ENCODE assay signal across 8 cellular contexts in genomic region chr12:57547366-57548315, GRCh38. TPM values are rescaled to one million over a fixed set of nuclear protein-coding genes. Genes with fewer than 3 reads are reported as not detected.
A peak's percentile ranks its signal among the peaks of the same experiment; 100 is the strongest.
DNase-seq lines count a peak whose midpoint lies in the region; ATAC-seq, FAIRE-seq and TF ChIP-seq lines count a peak whose summit lies in the region.

No MANE protein-coding gene starts in this region.

- intact Hi-C loops in HepG2 (cut with micrococcal nuclease; ENCODE audit: unreplicated experiment) = loop anchor here (1.0 kb wide), 1 partner anchor 25 kb away; the partner anchor contains the start of gene MBD6

- TF ChIP-seq EP300 in HepG2 (IDR thresholded peaks at IDR 0.05; ENCODE audit: low read depth in 2 of 2, low read length in 2 of 2) = no peak
- no peak for TF ChIP-seq EP300 in HepG2 (CRISPR knock-in tag; IDR thresholded peaks at IDR 0.05; ENCODE audit: borderline replicate concordance)

- TF ChIP-seq RAD21 in HepG2 (CRISPR knock-in tag; IDR thresholded peaks at IDR 0.05) = no peak

- POLR2A ChIA-PET in HepG2 (lab: Yijun Ruan, JAX) = interaction anchor here (0.6 to 2.7 kb wide), 15 partner anchors 11 to 188 kb away, joined by 3 to 35 read pairs (median 4); partner anchors contain the start of genes ARHGEF25, B4GALNT1, DDIT3 and INHBE

- H3K9me3 Mint-ChIP-seq in activated T-cell treated with anti-CD3 and anti-CD28 coated beads, Interleukin-2, amount 50 U/mL, for 24 hours = no peaks in the 10 kb centered on the region
- no peaks in the 10 kb centered on the region for H3K9me3 Mint-ChIP-seq in activated naive CD8-positive, alpha-beta T cell treated with anti-CD3 and anti-CD28 coated beads, Interleukin-2, amount 50 U/mL, for 24 hours

- peaks cover 31% of the 10 kb centered on the region for H3K36me3 Mint-ChIP-seq in activated T-cell treated with anti-CD3 and anti-CD28 coated beads, Interleukin-2, amount 50 U/mL, for 24 hours (ENCODE audit: low read depth)
- H3K36me3 Mint-ChIP-seq in activated naive CD8-positive, alpha-beta T cell treated with anti-CD3 and anti-CD28 coated beads, Interleukin-2, amount 50 U/mL, for 24 hours (ENCODE audit: low read depth) = peaks cover 10% of the 10 kb centered on the region

- no peak for TF ChIP-seq POLR2A in HepG2 (IDR thresholded peaks at IDR 0.05; ENCODE audit: insufficient read depth in 1 of 2, low read depth in 2 of 2, low read length in 2 of 2)
- TF ChIP-seq POLR2A in GM18505 (IDR thresholded peaks at IDR 0.05; ENCODE audit: borderline replicate concordance, extremely low read depth, insufficient read depth, insufficient read length) = no peak

- H3K4me1 ChIP-seq in HepG2 (ENCODE audit: insufficient read depth, low read length) = peaks cover 61% of the 10 kb centered on the region
- H3K4me1 ChIP-seq in thymus (ENCODE audit: control insufficient read depth, insufficient read depth, low read length) = peaks cover 12% of the 10 kb centered on the region

- H3K4me1 Mint-ChIP-seq in activated T-cell treated with anti-CD3 and anti-CD28 coated beads, Interleukin-2, amount 50 U/mL, for 24 hours (ENCODE audit: low read depth) = peaks cover 48% of the 10 kb centered on the region
- peaks cover 49% of the 10 kb centered on the region for H3K4me1 Mint-ChIP-seq in activated naive CD8-positive, alpha-beta T cell treated with anti-CD3 and anti-CD28 coated beads, Interleukin-2, amount 50 U/mL, for 24 hours

- peak overlapping the region; percentile 94 for H3K4me2 ChIP-seq in HepG2 (ENCODE audit: low read depth, low read length)

- H3K27ac Mint-ChIP-seq in activated T-cell treated with anti-CD3 and anti-CD28 coated beads, Interleukin-2, amount 50 U/mL, for 24 hours = peak overlapping the region; percentile 96
- H3K27ac Mint-ChIP-seq in activated naive CD8-positive, alpha-beta T cell treated with anti-CD3 and anti-CD28 coated beads, Interleukin-2, amount 50 U/mL, for 24 hours = peak overlapping the region; percentile 98

- H3K9me3 ChIP-seq in HepG2 (ENCODE audit: low read length) (no peaks in the 10 kb centered on the region), thymus (ENCODE audit: control insufficient read depth) (no peaks in the 10 kb centered on the region)

- BruUV-seq in HepG2 (replicated peaks; lab: Mats Ljungman, UMichigan) = no TSS peak

- CTCF ChIA-PET in HepG2 (lab: Yijun Ruan, JAX; ENCODE audit: low intra/inter-chr PET ratio, low total read pairs) = no interaction called here

- H4K20me1 ChIP-seq in HepG2 (ENCODE audit: insufficient read depth, low read length) = no peaks in the 10 kb centered on the region

- H3K27me3 Mint-ChIP-seq in activated T-cell treated with anti-CD3 and anti-CD28 coated beads, Interleukin-2, amount 50 U/mL, for 24 hours = peaks cover 7% of the 10 kb centered on the region
- peaks cover 11% of the 10 kb centered on the region for H3K27me3 Mint-ChIP-seq in activated naive CD8-positive, alpha-beta T cell treated with anti-CD3 and anti-CD28 coated beads, Interleukin-2, amount 50 U/mL, for 24 hours

- WGBS in HepG2 (ENCODE audit: low lambda C conversion rate) = 33% methylated on average over 9 of the region's 9 CpGs
- WGBS in thymus = 41% methylated on average over 9 of the region's 9 CpGs

- H3K27ac ChIP-seq in HepG2 (ENCODE audit: extremely low read length, insufficient read depth, low read length) = no peak overlapping the region
- no peak overlapping the region for H3K27ac ChIP-seq in thymus (ENCODE audit: low read depth)

- in situ Hi-C loops in HepG2 (cut with HindIII; ENCODE audit: extremely low pct_ligation_motif_present, low pct_unique_long_range_greater_than_20kb) = no loop called here

- no peak for TF ChIP-seq CTCF in HepG2 (CRISPR knock-in tag; IDR thresholded peaks at IDR 0.05)

- no peak for ATAC-seq in activated naive CD8-positive, alpha-beta T cell treated with anti-CD3 and anti-CD28 coated beads, Interleukin-2, amount 50 U/mL, for 24 hours
- ATAC-seq in HepG2 = no peak
- ATAC-seq in left lobe of liver = no peak
- no peak for ATAC-seq in GM18505 (IDR thresholded peaks at IDR 0.05; ENCODE audit: unreplicated experiment)
- ATAC-seq in HG03039 (IDR thresholded peaks at IDR 0.05; ENCODE audit: unreplicated experiment) = no peak

- H3K4me3 Mint-ChIP-seq in activated T-cell treated with anti-CD3 and anti-CD28 coated beads, Interleukin-2, amount 50 U/mL, for 24 hours = peak overlapping the region; percentile 91
- peak overlapping the region; percentile 99 for H3K4me3 Mint-ChIP-seq in activated naive CD8-positive, alpha-beta T cell treated with anti-CD3 and anti-CD28 coated beads, Interleukin-2, amount 50 U/mL, for 24 hours

- H3K9ac ChIP-seq in HepG2 (ENCODE audit: insufficient read depth, low read depth, low read length) = no peak overlapping the region

- H3K36me3 ChIP-seq in HepG2 (replicated peaks in 1 of 2; ENCODE audit: control insufficient read depth in 1 of 2, insufficient read depth in 2 of 2, low read length in 2 of 2) (no peaks in the 10 kb centered on the region), thymus (ENCODE audit: control insufficient read depth, insufficient read depth) (no peaks in the 10 kb centered on the region)

- no peak for FAIRE-seq in HepG2 (lab: Jason Lieb, UNC)

- peak overlapping the region; percentile 95 for H2AFZ ChIP-seq in HepG2 (ENCODE audit: low read length)

- no peak for DNase-seq in activated T-cell treated with anti-CD3 and anti-CD28 coated beads, Interleukin-2, amount 50 U/mL, for 24 hours
- no peak for DNase-seq in activated T-cell treated with anti-CD3 and anti-CD28 coated beads, Interleukin-2, amount 50 U/mL, for 48 hours
- DNase-seq in activated naive CD8-positive, alpha-beta T cell treated with anti-CD3 and anti-CD28 coated beads, Interleukin-2, amount 50 U/mL, for 24 hours = no peak
- DNase-seq in HepG2 (ENCODE audit: low spot score) (no peak), left lobe of liver (ENCODE audit: low spot score) (no peak)

- H3K4me3 ChIP-seq in HepG2 (replicated peaks in 1 of 3; ENCODE audit: insufficient read depth in 1 of 3, low read depth in 2 of 3, low read length in 3 of 3) (peak overlapping the region in 2 of 3 experiments; percentile 87 to 96; a peak in 4 of 6 replicates), thymus (ENCODE audit: low read length) (peak overlapping the region; percentile 97)

- H3K79me2 ChIP-seq in HepG2 (ENCODE audit: insufficient read depth, low read length) = peaks cover 20% of the 10 kb centered on the region

- peaks cover 1 to 27% of the 10 kb centered on the region in 2 experiments; a peak in 3 of 5 replicates for H3K27me3 ChIP-seq in HepG2 (ENCODE audit: control insufficient read depth in 1 of 2, insufficient read depth in 2 of 2, low read length in 2 of 2)
- H3K27me3 ChIP-seq in thymus (ENCODE audit: control insufficient read depth, insufficient read depth) = peaks cover 21% of the 10 kb centered on the region

RNA-seq across cellular contexts. Expression of gene DCTN2, which starts 0.6 kb away (rescaled TPM):
- 72.0 and 75.5 TPM in 2 replicates for total RNA-seq in HepG2 (2016; rRNA removed; fragmentation: Illumina TruSeq; extraction: Trizol)
- total RNA-seq in HepG2 (2016; cell fraction: cytosol; rRNA removed; fragmentation: Illumina TruSeq; extraction: Trizol; ENCODE audit: low read depth) = 16.3 and 20.3 TPM in 2 replicates
- 63.9 and 76.9 TPM in 2 replicates for total RNA-seq in HepG2 (2016; cell fraction: insoluble cytoplasmic fraction; rRNA removed; fragmentation: Illumina TruSeq; extraction: Trizol)
- 38.0 and 40.0 TPM in 2 replicates for total RNA-seq in HepG2 (2016; cell fraction: membrane; rRNA removed; fragmentation: Illumina TruSeq; extraction: Trizol)
- 43.6 and 51.0 TPM in 2 replicates for total RNA-seq in HepG2 (2016; cell fraction: nucleus; rRNA removed; fragmentation: Illumina TruSeq; extraction: Trizol)
- polyA plus RNA-seq in HepG2 (2011; rRNA removed) = 77.4 and 85.7 TPM in 2 replicates
- 82.2 and 86.7 TPM in 2 replicates for polyA plus RNA-seq in HepG2 (2011; cell fraction: cytosol; rRNA removed)
- 67.6 and 71.9 TPM in 2 replicates for polyA plus RNA-seq in HepG2 (2011; cell fraction: nucleus; rRNA removed)
- 70.0 and 93.9 TPM in 2 replicates for polyA plus RNA-seq in HepG2 (2012)
- polyA plus RNA-seq in HepG2 (2016; cell fraction: cytosol; fragmentation: Illumina TruSeq; extraction: Trizol; ENCODE audit: low read depth) = 26.7 and 27.0 TPM in 2 replicates
- polyA plus RNA-seq in HepG2 (2016; cell fraction: insoluble cytoplasmic fraction; fragmentation: Illumina TruSeq; extraction: Trizol; ENCODE audit: low read depth) = 106 and 134 TPM in 2 replicates
- 43.7 and 48.7 TPM in 2 replicates for polyA plus RNA-seq in HepG2 (2016; cell fraction: membrane; fragmentation: Illumina TruSeq; extraction: Trizol; ENCODE audit: low read depth)
- 110 and 115 TPM in 2 replicates for polyA plus RNA-seq in HepG2 (2016; cell fraction: nucleus; fragmentation: Illumina TruSeq; extraction: Trizol; ENCODE audit: insufficient read depth, low read depth)
- polyA minus RNA-seq in HepG2 (2011; rRNA and poly(A)+ RNA removed; ENCODE audit: low replicate concordance) = 76.1 and 154 TPM in 2 replicates
- polyA minus RNA-seq in HepG2 (2011; cell fraction: cytosol; rRNA and poly(A)+ RNA removed) = 60.3 and 62.5 TPM in 2 replicates
- polyA minus RNA-seq in HepG2 (2011; cell fraction: nucleus; rRNA and poly(A)+ RNA removed) = 49.6 and 54.1 TPM in 2 replicates
- polyA plus RNA-seq in thymus = 79.7 TPM
- 28.9 TPM for total RNA-seq in left lobe of liver

RNA-seq across cellular contexts. Expression of gene KIF5A, which starts 2.2 kb away (rescaled TPM):
- total RNA-seq in HepG2 (2016; rRNA removed; fragmentation: Illumina TruSeq; extraction: Trizol) (1.1 and 1.6 TPM in 2 replicates), left lobe of liver (0.05 TPM)
- total RNA-seq in HepG2 (2016; cell fraction: cytosol; rRNA removed; fragmentation: Illumina TruSeq; extraction: Trizol; ENCODE audit: low read depth) = 0.18 and 0.71 TPM in 2 replicates
- total RNA-seq in HepG2 (2016; cell fraction: insoluble cytoplasmic fraction; rRNA removed; fragmentation: Illumina TruSeq; extraction: Trizol) = 0.91 and 1.5 TPM in 2 replicates
- 0.37 and 0.41 TPM in 2 replicates for total RNA-seq in HepG2 (2016; cell fraction: membrane; rRNA removed; fragmentation: Illumina TruSeq; extraction: Trizol)
- total RNA-seq in HepG2 (2016; cell fraction: nucleus; rRNA removed; fragmentation: Illumina TruSeq; extraction: Trizol) = 3.2 and 3.6 TPM in 2 replicates
- polyA plus RNA-seq in HepG2 (2011; rRNA removed) (10.3 and 11.9 TPM in 2 replicates), thymus (0.27 TPM)
- 2.9 and 3.5 TPM in 2 replicates for polyA plus RNA-seq in HepG2 (2011; cell fraction: cytosol; rRNA removed)
- polyA plus RNA-seq in HepG2 (2011; cell fraction: nucleus; rRNA removed) = 35.5 and 41.8 TPM in 2 replicates
- polyA plus RNA-seq in HepG2 (2012) = 8.0 and 9.1 TPM in 2 replicates
- polyA plus RNA-seq in HepG2 (2016; cell fraction: cytosol; fragmentation: Illumina TruSeq; extraction: Trizol; ENCODE audit: low read depth) = 0.12 and 0.15 TPM in 2 replicates
- 0.97 and 1.1 TPM in 2 replicates for polyA plus RNA-seq in HepG2 (2016; cell fraction: insoluble cytoplasmic fraction; fragmentation: Illumina TruSeq; extraction: Trizol; ENCODE audit: low read depth)
- 0.27 and 0.29 TPM in 2 replicates for polyA plus RNA-seq in HepG2 (2016; cell fraction: membrane; fragmentation: Illumina TruSeq; extraction: Trizol; ENCODE audit: low read depth)
- 7.8 and 8.7 TPM in 2 replicates for polyA plus RNA-seq in HepG2 (2016; cell fraction: nucleus; fragmentation: Illumina TruSeq; extraction: Trizol; ENCODE audit: insufficient read depth, low read depth)
- polyA minus RNA-seq in HepG2 (2011; rRNA and poly(A)+ RNA removed; ENCODE audit: low replicate concordance) = 0.02 and 2.8 TPM in 2 replicates
- 1.9 and 3.0 TPM in 2 replicates for polyA minus RNA-seq in HepG2 (2011; cell fraction: cytosol; rRNA and poly(A)+ RNA removed)
- 17.8 and 18.6 TPM in 2 replicates for polyA minus RNA-seq in HepG2 (2011; cell fraction: nucleus; rRNA and poly(A)+ RNA removed)

RNA-seq across cellular contexts. Expression of gene MBD6, which starts 25.0 kb away (rescaled TPM):
- 4.1 and 5.1 TPM in 2 replicates for total RNA-seq in HepG2 (2016; rRNA removed; fragmentation: Illumina TruSeq; extraction: Trizol)
- total RNA-seq in HepG2 (2016; cell fraction: cytosol; rRNA removed; fragmentation: Illumina TruSeq; extraction: Trizol; ENCODE audit: low read depth) = 4.8 and 5.3 TPM in 2 replicates
- total RNA-seq in HepG2 (2016; cell fraction: insoluble cytoplasmic fraction; rRNA removed; fragmentation: Illumina TruSeq; extraction: Trizol) = 4.0 and 5.3 TPM in 2 replicates
- total RNA-seq in HepG2 (2016; cell fraction: membrane; rRNA removed; fragmentation: Illumina TruSeq; extraction: Trizol) = 6.2 and 8.8 TPM in 2 replicates
- total RNA-seq in HepG2 (2016; cell fraction: nucleus; rRNA removed; fragmentation: Illumina TruSeq; extraction: Trizol) = 6.5 and 10.2 TPM in 2 replicates
- polyA plus RNA-seq in HepG2 (2011; rRNA removed) = 5.9 and 6.1 TPM in 2 replicates
- polyA plus RNA-seq in HepG2 (2011; cell fraction: cytosol; rRNA removed) = 1.1 and 1.8 TPM in 2 replicates
- 36.0 and 45.9 TPM in 2 replicates for polyA plus RNA-seq in HepG2 (2011; cell fraction: nucleus; rRNA removed)
- polyA plus RNA-seq in HepG2 (2012) = 22.8 and 22.9 TPM in 2 replicates
- 3.4 and 4.1 TPM in 2 replicates for polyA plus RNA-seq in HepG2 (2016; cell fraction: cytosol; fragmentation: Illumina TruSeq; extraction: Trizol; ENCODE audit: low read depth)
- polyA plus RNA-seq in HepG2 (2016; cell fraction: insoluble cytoplasmic fraction; fragmentation: Illumina TruSeq; extraction: Trizol; ENCODE audit: low read depth) = 15.7 and 15.8 TPM in 2 replicates
- 16.1 and 18.3 TPM in 2 replicates for polyA plus RNA-seq in HepG2 (2016; cell fraction: membrane; fragmentation: Illumina TruSeq; extraction: Trizol; ENCODE audit: low read depth)
- polyA plus RNA-seq in HepG2 (2016; cell fraction: nucleus; fragmentation: Illumina TruSeq; extraction: Trizol; ENCODE audit: insufficient read depth, low read depth) = 57.7 and 62.7 TPM in 2 replicates
- polyA minus RNA-seq in HepG2 (2011; rRNA and poly(A)+ RNA removed; ENCODE audit: low replicate concordance) = 5.7 and 10.6 TPM in 2 replicates
- 5.4 and 10.1 TPM in 2 replicates for polyA minus RNA-seq in HepG2 (2011; cell fraction: cytosol; rRNA and poly(A)+ RNA removed)
- polyA minus RNA-seq in HepG2 (2011; cell fraction: nucleus; rRNA and poly(A)+ RNA removed) = 15.7 and 16.7 TPM in 2 replicates
- 60.5 TPM for polyA plus RNA-seq in thymus
- total RNA-seq in left lobe of liver = 59.6 TPM

RNA-seq across cellular contexts. Expression of gene DDIT3, which starts 27.3 kb away (rescaled TPM):
- total RNA-seq in HepG2 (2016; rRNA removed; fragmentation: Illumina TruSeq; extraction: Trizol) (17.5 and 27.5 TPM in 2 replicates), left lobe of liver (13.9 TPM)
- 13.2 and 15.7 TPM in 2 replicates for total RNA-seq in HepG2 (2016; cell fraction: cytosol; rRNA removed; fragmentation: Illumina TruSeq; extraction: Trizol; ENCODE audit: low read depth)
- 20.9 and 30.4 TPM in 2 replicates for total RNA-seq in HepG2 (2016; cell fraction: insoluble cytoplasmic fraction; rRNA removed; fragmentation: Illumina TruSeq; extraction: Trizol)
- 15.9 and 19.3 TPM in 2 replicates for total RNA-seq in HepG2 (2016; cell fraction: membrane; rRNA removed; fragmentation: Illumina TruSeq; extraction: Trizol)
- total RNA-seq in HepG2 (2016; cell fraction: nucleus; rRNA removed; fragmentation: Illumina TruSeq; extraction: Trizol) = 37.8 and 43.6 TPM in 2 replicates
- polyA plus RNA-seq in HepG2 (2011; rRNA removed) (45.2 and 48.7 TPM in 2 replicates), thymus (43.4 TPM)
- polyA plus RNA-seq in HepG2 (2011; cell fraction: cytosol; rRNA removed) = 22.9 and 23.5 TPM in 2 replicates
- 90.1 and 90.7 TPM in 2 replicates for polyA plus RNA-seq in HepG2 (2011; cell fraction: nucleus; rRNA removed)
- polyA plus RNA-seq in HepG2 (2012) = 29.8 and 51.1 TPM in 2 replicates
- 8.3 and 8.5 TPM in 2 replicates for polyA plus RNA-seq in HepG2 (2016; cell fraction: cytosol; fragmentation: Illumina TruSeq; extraction: Trizol; ENCODE audit: low read depth)
- 16.7 and 17.7 TPM in 2 replicates for polyA plus RNA-seq in HepG2 (2016; cell fraction: insoluble cytoplasmic fraction; fragmentation: Illumina TruSeq; extraction: Trizol; ENCODE audit: low read depth)
- 9.9 and 11.5 TPM in 2 replicates for polyA plus RNA-seq in HepG2 (2016; cell fraction: membrane; fragmentation: Illumina TruSeq; extraction: Trizol; ENCODE audit: low read depth)
- polyA plus RNA-seq in HepG2 (2016; cell fraction: nucleus; fragmentation: Illumina TruSeq; extraction: Trizol; ENCODE audit: insufficient read depth, low read depth) = 85.6 and 93.4 TPM in 2 replicates
- 11.9 and 14.2 TPM in 2 replicates for polyA minus RNA-seq in HepG2 (2011; rRNA and poly(A)+ RNA removed; ENCODE audit: low replicate concordance)
- polyA minus RNA-seq in HepG2 (2011; cell fraction: cytosol; rRNA and poly(A)+ RNA removed) = 6.3 and 7.4 TPM in 2 replicates
- polyA minus RNA-seq in HepG2 (2011; cell fraction: nucleus; rRNA and poly(A)+ RNA removed) = 43.4 and 45.6 TPM in 2 replicates

RNA-seq across cellular contexts. Expression of gene PIP4K2C, which starts 43.4 kb away (rescaled TPM):
- 23.6 and 26.4 TPM in 2 replicates for total RNA-seq in HepG2 (2016; rRNA removed; fragmentation: Illumina TruSeq; extraction: Trizol)
- total RNA-seq in HepG2 (2016; cell fraction: cytosol; rRNA removed; fragmentation: Illumina TruSeq; extraction: Trizol; ENCODE audit: low read depth) = 2.6 and 2.8 TPM in 2 replicates
- total RNA-seq in HepG2 (2016; cell fraction: insoluble cytoplasmic fraction; rRNA removed; fragmentation: Illumina TruSeq; extraction: Trizol) = 19.8 and 28.3 TPM in 2 replicates
- 9.9 and 10.2 TPM in 2 replicates for total RNA-seq in HepG2 (2016; cell fraction: membrane; rRNA removed; fragmentation: Illumina TruSeq; extraction: Trizol)
- 23.9 TPM in 2 replicates for total RNA-seq in HepG2 (2016; cell fraction: nucleus; rRNA removed; fragmentation: Illumina TruSeq; extraction: Trizol)
- 21.7 and 23.3 TPM in 2 replicates for polyA plus RNA-seq in HepG2 (2011; rRNA removed)
- polyA plus RNA-seq in HepG2 (2011; cell fraction: cytosol; rRNA removed) = 13.2 and 18.6 TPM in 2 replicates
- 26.0 and 28.4 TPM in 2 replicates for polyA plus RNA-seq in HepG2 (2011; cell fraction: nucleus; rRNA removed)
- polyA plus RNA-seq in HepG2 (2012) = 14.2 and 18.4 TPM in 2 replicates
- polyA plus RNA-seq in HepG2 (2016; cell fraction: cytosol; fragmentation: Illumina TruSeq; extraction: Trizol; ENCODE audit: low read depth) = 2.2 and 2.3 TPM in 2 replicates
- polyA plus RNA-seq in HepG2 (2016; cell fraction: insoluble cytoplasmic fraction; fragmentation: Illumina TruSeq; extraction: Trizol; ENCODE audit: low read depth) = 16.8 and 23.7 TPM in 2 replicates
- 6.3 and 6.4 TPM in 2 replicates for polyA plus RNA-seq in HepG2 (2016; cell fraction: membrane; fragmentation: Illumina TruSeq; extraction: Trizol; ENCODE audit: low read depth)
- polyA plus RNA-seq in HepG2 (2016; cell fraction: nucleus; fragmentation: Illumina TruSeq; extraction: Trizol; ENCODE audit: insufficient read depth, low read depth) = 34.3 and 34.5 TPM in 2 replicates
- 20.4 and 21.5 TPM in 2 replicates for polyA minus RNA-seq in HepG2 (2011; rRNA and poly(A)+ RNA removed; ENCODE audit: low replicate concordance)
- 12.7 and 13.5 TPM in 2 replicates for polyA minus RNA-seq in HepG2 (2011; cell fraction: cytosol; rRNA and poly(A)+ RNA removed)
- 8.1 and 11.4 TPM in 2 replicates for polyA minus RNA-seq in HepG2 (2011; cell fraction: nucleus; rRNA and poly(A)+ RNA removed)
- 14.4 TPM for polyA plus RNA-seq in thymus
- 11.8 TPM for total RNA-seq in left lobe of liver
